ENCODE assay signal across 31 cellular contexts in the genomic region with DNA sequence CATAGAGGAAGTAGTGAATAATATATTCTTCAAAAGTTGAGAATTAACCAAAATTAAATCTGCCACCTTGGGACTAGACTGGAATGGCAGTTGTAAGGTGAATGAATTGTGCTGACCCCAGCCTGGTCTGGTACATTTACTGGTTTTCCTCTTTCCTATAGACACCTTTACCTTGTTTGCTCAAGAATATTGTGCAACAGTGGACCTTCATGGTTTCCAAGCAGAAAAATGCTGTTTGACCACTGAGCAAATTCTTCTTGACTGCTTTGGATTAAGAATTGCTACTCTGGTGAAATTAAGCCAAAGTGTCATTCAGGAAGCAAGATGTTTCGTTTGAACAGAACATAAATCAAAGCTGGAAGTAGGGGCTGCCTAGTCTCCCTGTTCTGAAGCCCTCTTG.
"Had no signal": no experiment of that assay in that cellular context is flagged by ENCODE, and none has a peak within 500 bp of the region (broad histone marks: within the 10 kb centered on the region; RNA-seq: fewer than 3 reads in every experiment).

No MANE protein-coding gene starts in this region.

- H3K36me3 ChIP-seq: cardiac muscle cell, MG63 had no signal

- ATAC-seq: activated CD8-positive, alpha-beta T cell treated with anti-CD3 and anti-CD28 coated beads for 36 hours; activated T-cell treated with anti-CD3 and anti-CD28 coated beads, Interleukin-2, amount 50 U/mL, for 72 hours; activated T-helper 17 cell treated with anti-CD3 and anti-CD28 coated beads, Interleukin-2, amount 50 U/mL, for 72 hours had no signal

- H3K27ac ChIP-seq: cardiac muscle cell, VCaP had no signal

- H3K4me3 Mint-ChIP-seq: activated B cell treated with CpG ODN at 0.5 μM for 24 hours; activated CD8-positive, alpha-beta T cell treated with anti-CD3 and anti-CD28 coated beads for 36 hours; activated naive CD8-positive, alpha-beta T cell treated with anti-CD3 and anti-CD28 coated beads for 36 hours; activated T-cell treated with anti-CD3 and anti-CD28 coated beads, Interleukin-2, amount 50 U/mL, for 72 hours; activated T-helper 17 cell treated with anti-CD3 and anti-CD28 coated beads, Interleukin-2, amount 50 U/mL, for 72 hours; central memory CD8-positive, alpha-beta T cell had no signal

- H3K4me3 ChIP-seq: cardiac muscle cell, MG63 had no signal

- H3K27ac Mint-ChIP-seq: activated B cell treated with CpG ODN at 0.5 μM for 24 hours; activated CD8-positive, alpha-beta T cell treated with anti-CD3 and anti-CD28 coated beads for 36 hours; activated naive CD8-positive, alpha-beta T cell treated with anti-CD3 and anti-CD28 coated beads for 36 hours; activated T-cell treated with anti-CD3 and anti-CD28 coated beads, Interleukin-2, amount 50 U/mL, for 72 hours; activated T-helper 17 cell treated with anti-CD3 and anti-CD28 coated beads, Interleukin-2, amount 50 U/mL, for 72 hours had no signal

- H3K9me3 ChIP-seq: MG63 had no signal

- H3K9me3 Mint-ChIP-seq: activated B cell treated with CpG ODN at 0.5 μM for 24 hours; activated CD8-positive, alpha-beta T cell treated with anti-CD3 and anti-CD28 coated beads for 36 hours; activated naive CD8-positive, alpha-beta T cell treated with anti-CD3 and anti-CD28 coated beads for 36 hours; central memory CD8-positive, alpha-beta T cell had no signal

- H3K27me3 Mint-ChIP-seq: activated B cell treated with CpG ODN at 0.5 μM for 24 hours; activated CD8-positive, alpha-beta T cell treated with anti-CD3 and anti-CD28 coated beads for 36 hours; activated naive CD8-positive, alpha-beta T cell treated with anti-CD3 and anti-CD28 coated beads for 36 hours; activated T-helper 17 cell treated with anti-CD3 and anti-CD28 coated beads, Interleukin-2, amount 50 U/mL, for 72 hours; central memory CD8-positive, alpha-beta T cell had no signal

- H3K27me3 ChIP-seq: cardiac muscle cell, MG63 had no signal

- H3K4me1 Mint-ChIP-seq: central memory CD8-positive, alpha-beta T cell had no signal

- DNase-seq: activated B cell treated with CpG ODN at 0.5 μM for 24 hours; activated CD4-positive, alpha-beta T cell treated with anti-CD3 and anti-CD28 coated beads for 4 hours; activated CD4-positive, alpha-beta T cell treated with anti-CD3 and anti-CD28 coated beads, Interleukin-2, amount 50 U/mL, for 4 hours; activated CD4-positive, CD25-positive, alpha-beta regulatory T cell treated with anti-CD3 and anti-CD28 coated beads, Interleukin-2, amount 50 U/mL, for 72 hours; activated CD8-positive, alpha-beta T cell treated with anti-CD3 and anti-CD28 coated beads for 36 hours; activated effector memory CD4-positive, alpha-beta T cell treated with anti-CD3 and anti-CD28 coated beads, Interleukin-2, amount 50 U/mL, for 16 hours; activated naive CD4-positive, alpha-beta T cell; activated naive CD4-positive, alpha-beta T cell treated with anti-CD3 and anti-CD28 coated beads, Interleukin-2, amount 50 U/mL, for 16 hours; activated naive CD8-positive, alpha-beta T cell treated with anti-CD3 and anti-CD28 coated beads for 36 hours; activated T-cell treated with anti-CD3 and anti-CD28 coated beads, Interleukin-2, amount 50 U/mL, for 1 hour; activated T-cell treated with anti-CD3 and anti-CD28 coated beads, Interleukin-2, amount 50 U/mL, for 72 hours; amniotic stem cell; aorta; Kasumi-1; MG63; NCI-H1048; NCI-H1105 treated with DMSO at 0.1 percent for 48 hours; NCI-H1436; NCI-H1694 treated with DMSO at 0.1 percent for 48 hours; NCI-H2029; NCI-H345; NCI-H524 treated with DMSO at 0.1 percent for 48 hours; Right ventricle myocardium superior; SW 1271; T-helper 1 cell; T-helper 2 cell; T-helper 9 cell had no signal
